Comparison of ENCODE assay signal across 14 cellular contexts in the genomic region with DNA sequence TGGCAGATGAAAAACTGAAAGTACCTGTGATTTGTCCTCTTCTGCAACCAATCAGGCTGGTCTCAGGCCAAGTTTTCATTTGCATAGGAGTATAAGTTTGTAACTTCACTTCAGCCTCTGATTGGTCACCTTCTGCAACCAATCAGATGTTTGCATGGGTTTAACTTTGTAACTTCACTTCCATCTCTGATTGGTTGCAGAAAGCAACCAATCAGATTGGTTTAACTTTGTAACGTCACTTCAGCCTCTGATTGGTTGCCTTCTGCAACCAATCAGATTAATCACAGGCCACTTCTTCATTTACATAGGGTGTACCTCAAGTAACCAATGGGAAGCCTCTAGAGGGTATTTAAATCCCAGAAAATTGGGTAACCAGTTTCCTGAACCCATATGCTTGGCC. TPM values are rescaled to one million over a fixed set of nuclear protein-coding genes. Genes with fewer than 3 reads are reported as not detected.
DNase-seq lines count a peak whose midpoint lies in the region; ATAC-seq, FAIRE-seq and TF ChIP-seq lines count a peak whose summit lies in the region.
"Had no signal": no experiment of that assay in that cellular context is flagged by ENCODE, and none has a peak within 500 bp of the region (broad histone marks: within the 10 kb centered on the region; RNA-seq: fewer than 3 reads in every experiment).

No MANE protein-coding gene starts in this region.

- CTCF ChIA-PET in activated naive CD4-positive, alpha-beta T cell treated with anti-CD3 and anti-CD28 coated beads, Interleukin-2, amount 10 ng/mL, durations not matched to agents 7 days and 5 days (lab: Charles Lee) = no interaction called here
- CTCF ChIA-PET in K562 (lab: Yijun Ruan, JAX; ENCODE audit: low intra/inter-chr PET ratio) = no interaction called here

- H3K9me3 ChIP-seq in K562 (replicated peaks; ENCODE audit: control insufficient read depth, insufficient read depth, low read depth, low read length) (no peaks in the 10 kb centered on the region), neutrophil (no peaks in the 10 kb centered on the region)
- H3K9me3 ChIP-seq: esophagus squamous epithelium, HAP-1 had no signal

- intact Hi-C loops in K562 (cut with micrococcal nuclease) = no loop called here

- no peaks in the 10 kb centered on the region for H3K79me2 ChIP-seq in K562 (ENCODE audit: control insufficient read depth, insufficient read depth, low read length)

- H3K4me1 Mint-ChIP-seq in activated naive CD4-positive, alpha-beta T cell treated with anti-CD3 and anti-CD28 coated beads, Interleukin-2, amount 10 ng/mL, durations not matched to agents 7 days and 5 days = peaks cover 19% of the 10 kb centered on the region

- H3K9me1 ChIP-seq in K562 (ENCODE audit: control insufficient read depth, insufficient read depth, low read length) = no peaks in the 10 kb centered on the region

- TF ChIP-seq CTCF in NB4 (IDR thresholded peaks at IDR 0.05; ENCODE audit: low read depth, low read length) = no peak
- no peak for TF ChIP-seq CTCF in K562 (IDR thresholded peaks at IDR 0.05 in 2 of 3, conservative IDR thresholded peaks at IDR 0.05 in 1 of 3; ENCODE audit: insufficient read depth in 2 of 3, low read depth in 1 of 3, low read length in 3 of 3)
- no peak for TF ChIP-seq CTCF in neutrophil (IDR thresholded peaks at IDR 0.05)

- no peak overlapping the region for H3K4me3 Mint-ChIP-seq in activated naive CD4-positive, alpha-beta T cell treated with anti-CD3 and anti-CD28 coated beads, Interleukin-2, amount 10 ng/mL, durations not matched to agents 7 days and 5 days
- H3K4me3 Mint-ChIP-seq: immature natural killer cell had no signal

- 0% methylated on average over 1 of the region's 1 CpG for WGBS in K562 (ENCODE audit: insufficient coverage, low coverage, missing lambda C conversion rate)

- H3K9me3 Mint-ChIP-seq in activated naive CD4-positive, alpha-beta T cell treated with anti-CD3 and anti-CD28 coated beads, Interleukin-2, amount 50 U/mL, for 72 hours = no peaks in the 10 kb centered on the region
- H3K9me3 Mint-ChIP-seq in activated naive CD4-positive, alpha-beta T cell treated with anti-CD3 and anti-CD28 coated beads, Interleukin-2, amount 10 ng/mL, durations not matched to agents 7 days and 5 days = no peaks in the 10 kb centered on the region
- H3K9me3 Mint-ChIP-seq: immature natural killer cell had no signal

- H4K20me1 ChIP-seq in K562 (replicated peaks; ENCODE audit: control insufficient read depth, insufficient read depth, low read length) = no peaks in the 10 kb centered on the region

- H3K27me3 Mint-ChIP-seq in activated naive CD4-positive, alpha-beta T cell treated with anti-CD3 and anti-CD28 coated beads, Interleukin-2, amount 10 ng/mL, durations not matched to agents 7 days and 5 days = peaks cover 9% of the 10 kb centered on the region

- H3K4me3 ChIP-seq in NB4 (ENCODE audit: low read depth, low read length) (no peak overlapping the region), K562 (no peak overlapping the region), neutrophil (ENCODE audit: low read depth in 1 of 2, low read length in 1 of 2) (no peak overlapping the region)
- H3K4me3 ChIP-seq: esophagus squamous epithelium, HAP-1 had no signal

- no peak for TF ChIP-seq POLR2A in NB4 (IDR thresholded peaks at IDR 0.05; ENCODE audit: extremely low read depth, insufficient read length)
- no peak for TF ChIP-seq POLR2A in K562 (conservative IDR thresholded peaks at IDR 0.05)

- no peak for TF ChIP-seq RAD21 in K562 (CRISPR knock-in tag; conservative IDR thresholded peaks at IDR 0.05 in 1 of 2, IDR thresholded peaks at IDR 0.05 in 1 of 2)

- no peak for TF ChIP-seq EP300 in K562 (IDR thresholded peaks at IDR 0.05; ENCODE audit: low read length)

- no peak overlapping the region for H3K9ac ChIP-seq in K562 (ENCODE audit: insufficient read depth in 1 of 2, low read depth in 2 of 2, low read length in 2 of 2)

- POLR2A ChIA-PET in K562 (lab: Yijun Ruan, JAX) = interaction anchor here (0.5 kb wide), 1 partner anchor 405 kb away, joined by 4 read pairs; no protein-coding TSS in a partner anchor

- in situ Hi-C loops in K562 (cut with MboI) = no loop called here

- no peak overlapping the region for H3K4me2 ChIP-seq in K562 (ENCODE audit: insufficient read depth, low read length)

- FAIRE-seq in K562 (lab: Jason Lieb, UNC) = peak; percentile 83

- no TSS peak for BruUV-seq in K562 (replicated peaks; lab: Mats Ljungman, UMichigan)

- H3K36me3 Mint-ChIP-seq in activated naive CD4-positive, alpha-beta T cell treated with anti-CD3 and anti-CD28 coated beads, Interleukin-2, amount 50 U/mL, for 72 hours = no peaks in the 10 kb centered on the region
- no peaks in the 10 kb centered on the region for H3K36me3 Mint-ChIP-seq in activated naive CD4-positive, alpha-beta T cell treated with anti-CD3 and anti-CD28 coated beads, Interleukin-2, amount 10 ng/mL, durations not matched to agents 7 days and 5 days

- H3K4me1 ChIP-seq in K562 (replicated peaks in 1 of 2; ENCODE audit: control insufficient read depth in 2 of 2, insufficient read depth in 2 of 2, low read length in 2 of 2) (peaks cover 5 to 6% of the 10 kb centered on the region in 2 experiments; a peak in 1 of 5 replicates), neutrophil (ENCODE audit: control insufficient read depth in 1 of 2, insufficient read depth in 1 of 2, low read depth in 1 of 2, low read length in 1 of 2) (peaks cover 26 to 33% of the 10 kb centered on the region in 2 experiments)

- no peak overlapping the region for H2AFZ ChIP-seq in K562 (ENCODE audit: low read depth, low read length)

- no peaks in the 10 kb centered on the region for H3K27me3 ChIP-seq in K562 (ENCODE audit: control insufficient read depth in 2 of 2, insufficient read depth in 2 of 2, low read length in 2 of 2)
- H3K27me3 ChIP-seq in neutrophil = no peaks in the 10 kb centered on the region
- H3K27me3 ChIP-seq: esophagus squamous epithelium had no signal

- ATAC-seq in activated naive CD4-positive, alpha-beta T cell treated with anti-CD3 and anti-CD28 coated beads, Interleukin-2, amount 50 U/mL, for 72 hours = peak; percentile 34 to 93
- ATAC-seq in K562 = peak; percentile 87
- no peak for ATAC-seq in HG02798 (IDR thresholded peaks at IDR 0.05; ENCODE audit: poor library complexity, unreplicated experiment)

- no peaks in the 10 kb centered on the region for H3K36me3 ChIP-seq in K562 (ENCODE audit: control insufficient read depth, insufficient read depth, low read length)
- H3K36me3 ChIP-seq in neutrophil = no peaks in the 10 kb centered on the region
- H3K36me3 ChIP-seq: esophagus squamous epithelium, HAP-1 had no signal

- H3K27ac ChIP-seq in K562 (ENCODE audit: extremely low read depth, low read depth, low read length) (no peak overlapping the region), neutrophil (peak overlapping the region; percentile 33)
- H3K27ac ChIP-seq: esophagus squamous epithelium had no signal

- DNase-seq in activated naive CD4-positive, alpha-beta T cell treated with anti-CD3 and anti-CD28 coated beads, Interleukin-2, amount 50 U/mL, for 72 hours (ENCODE audit: low spot score in 2 of 2) = no peak
- DNase-seq in activated naive CD4-positive, alpha-beta T cell treated with anti-CD3 and anti-CD28 coated beads, Interleukin-2, amount 10 ng/mL, durations not matched to agents 7 days and 5 days = no peak
- DNase-seq in NB4 (ENCODE audit: low read depth) (peak; percentile 52), K562 (ENCODE audit: extremely low read depth in 1 of 4, low spot score in 3 of 4) (peak; percentile 37 to 66 (median 56)), HK-2 (ENCODE audit: unreplicated experiment) (no peak), NCI-H1417 (lab: John Stamatoyannopoulos, UW) (no peak)
- DNase-seq: activated naive CD4-positive, alpha-beta T cell treated with anti-CD3 and anti-CD28 coated beads, Interleukin-2, amount 50 U/mL, for 16 hours; DND-41; esophagus squamous epithelium; immature natural killer cell had no signal

- H3K27ac Mint-ChIP-seq in activated naive CD4-positive, alpha-beta T cell treated with anti-CD3 and anti-CD28 coated beads, Interleukin-2, amount 50 U/mL, for 72 hours = peak overlapping the region in 1 of 2 donors; percentile 33
- H3K27ac Mint-ChIP-seq in activated naive CD4-positive, alpha-beta T cell treated with anti-CD3 and anti-CD28 coated beads, Interleukin-2, amount 10 ng/mL, durations not matched to agents 7 days and 5 days = no peak overlapping the region
- H3K27ac Mint-ChIP-seq: immature natural killer cell, progenitor cell of endocrine pancreas had no signal

RNA-seq across cellular contexts. Expression of gene TUT4, which starts 18.9 kb away (rescaled TPM):
- total RNA-seq in activated naive CD4-positive, alpha-beta T cell treated with anti-CD3 and anti-CD28 coated beads, Interleukin-2, amount 50 U/mL, for 72 hours = 100 to 1,000 TPM in 1 of 2 donors, 10 to 100 TPM in 1; 81.0 to 111 TPM
- 60.5 and 255 TPM in 2 replicates for total RNA-seq in K562 (2011; cell fraction: chromatin; rRNA removed; ENCODE audit: low replicate concordance)
- 24.2 and 38.3 TPM in 2 replicates for total RNA-seq in K562 (2011; cell fraction: nucleolus; rRNA removed)
- total RNA-seq in K562 (2011; cell fraction: nucleoplasm; rRNA removed) = 89.5 and 141 TPM in 2 replicates
- total RNA-seq in K562 (2014; rRNA removed) = 35.5 and 55.5 TPM in 2 replicates
- total RNA-seq in K562 (2014; rRNA removed; fragmentation: Illumina TruSeq; extraction: Trizol) = 41.9 and 44.2 TPM in 2 replicates
- 36.7 and 37.2 TPM in 2 replicates for total RNA-seq in K562 (2015; rRNA removed; fragmentation: Illumina TruSeq; extraction: Trizol)
- 38.7 and 39.3 TPM in 2 replicates for total RNA-seq in K562 (2021)
- polyA plus RNA-seq in K562 (2011; rRNA removed) = 24.6 and 52.8 TPM in 2 replicates
- polyA plus RNA-seq in K562 (2011; cell fraction: cytosol; rRNA removed) = 28.2 and 28.9 TPM in 2 replicates
- 115 and 131 TPM in 2 replicates for polyA plus RNA-seq in K562 (2011; cell fraction: nucleus; rRNA removed)
- 32.5 and 37.8 TPM in 2 replicates for polyA plus RNA-seq in K562 (2012)
- 49.3 and 53.5 TPM in 2 replicates for polyA plus RNA-seq in K562 (2014; fragmentation: Illumina TruSeq; extraction: Trizol)
- polyA plus RNA-seq in K562 (2014; fragmentation: Nextera tagmentation; extraction: Ambion mirVana) = 10 to 100 TPM; 15.8 to 21.3 TPM
- 40.8 and 42.4 TPM in 2 replicates for polyA plus RNA-seq in K562 (2014; rRNA removed)
- 30.2 and 49.0 TPM in 2 replicates for polyA minus RNA-seq in K562 (2011; rRNA and poly(A)+ RNA removed)
- polyA minus RNA-seq in K562 (2011; cell fraction: cytosol; rRNA and poly(A)+ RNA removed) = 21.8 and 24.9 TPM in 2 replicates
- polyA minus RNA-seq in K562 (2011; cell fraction: nucleus; rRNA and poly(A)+ RNA removed) = 36.6 and 52.9 TPM in 2 replicates

RNA-seq across cellular contexts. Expression of gene GPX7, which starts 30.4 kb away (rescaled TPM):
- total RNA-seq in activated naive CD4-positive, alpha-beta T cell treated with anti-CD3 and anti-CD28 coated beads, Interleukin-2, amount 50 U/mL, for 72 hours = 10 to 100 TPM; 13.8 to 23.0 TPM
- not detected in 2 replicates for total RNA-seq in K562 (2011; cell fraction: chromatin; rRNA removed; ENCODE audit: low replicate concordance)
- total RNA-seq in K562 (2011; cell fraction: nucleolus; rRNA removed) = not detected in 2 replicates
- not detected in 2 replicates for total RNA-seq in K562 (2011; cell fraction: nucleoplasm; rRNA removed)
- total RNA-seq in K562 (2014; rRNA removed) = not detected in 2 replicates
- not detected in 2 replicates for total RNA-seq in K562 (2014; rRNA removed; fragmentation: Illumina TruSeq; extraction: Trizol)
- not detected in 2 replicates for total RNA-seq in K562 (2015; rRNA removed; fragmentation: Illumina TruSeq; extraction: Trizol)
- total RNA-seq in K562 (2021) = not detected in 2 replicates
- polyA plus RNA-seq in K562 (2011; rRNA removed) = 0.07 TPM in 1 of 2 replicates, not detected in the other
- 0.13 TPM in 1 of 2 replicates, not detected in the other for polyA plus RNA-seq in K562 (2011; cell fraction: cytosol; rRNA removed)
- 0.13 TPM in 1 of 2 replicates, not detected in the other for polyA plus RNA-seq in K562 (2011; cell fraction: nucleus; rRNA removed)
- not detected in 2 replicates for polyA plus RNA-seq in K562 (2012)
- not detected in 2 replicates for polyA plus RNA-seq in K562 (2014; fragmentation: Illumina TruSeq; extraction: Trizol)
- polyA plus RNA-seq in K562 (2014; fragmentation: Nextera tagmentation; extraction: Ambion mirVana) = under 1 TPM in 1 of 2 experiments, not detected in 1; 0.08 TPM
- not detected in 2 replicates for polyA plus RNA-seq in K562 (2014; rRNA removed)
- polyA minus RNA-seq in K562 (2011; rRNA and poly(A)+ RNA removed) = not detected in 2 replicates
- polyA minus RNA-seq in K562 (2011; cell fraction: cytosol; rRNA and poly(A)+ RNA removed) = not detected in 2 replicates
- not detected in 2 replicates for polyA minus RNA-seq in K562 (2011; cell fraction: nucleus; rRNA and poly(A)+ RNA removed)

Comparison
In these comparisons a context has a peak if more than half of its experiments do, and no peak if none do; other contexts are left out.
1. DNase-seq: peak in NB4 (single experiment) and K562 (4 of 4); none in activated naive CD4-positive, alpha-beta T cell treated with anti-CD3 and anti-CD28 coated beads, Interleukin-2, amount 50 U/mL, for 72 hours (0 of 2), activated naive CD4-positive, alpha-beta T cell treated with anti-CD3 and anti-CD28 coated beads, Interleukin-2, amount 10 ng/mL, durations not matched to agents 7 days and 5 days (single experiment), HK-2 (single experiment) and NCI-H1417 (0 of 3).
2. RNA of gene GPX7, which starts 30.4 kb away (total RNA-seq): 13.8 to 23.0 TPM in activated naive CD4-positive, alpha-beta T cell treated with anti-CD3 and anti-CD28 coated beads, Interleukin-2, amount 50 U/mL, for 72 hours; not detected in K562; every median in the first group is over 10 times any median in the second.